32 cellular contexts compared by ENCODE assay signal in genomic region chr10:49562893-49563292, GRCh38. TPM values are rescaled to one million over a fixed set of nuclear protein-coding genes. Genes with fewer than 3 reads are reported as not detected.
DNase-seq lines count a peak whose midpoint lies in the region; ATAC-seq and TF ChIP-seq lines count a peak whose summit lies in the region.
"Had no signal": no experiment of that assay in that cellular context is flagged by ENCODE, and none has a peak within 500 bp of the region (broad histone marks: within the 10 kb centered on the region; RNA-seq: fewer than 3 reads in every experiment).

No MANE protein-coding gene starts in this region.

- no peaks in the 10 kb centered on the region for H3K79me2 ChIP-seq in ACC112 (ENCODE audit: control insufficient read depth, insufficient read depth, low read length, unreplicated experiment)

- H3K27me3 ChIP-seq in ACC112 (ENCODE audit: insufficient read depth, low read length) (no peaks in the 10 kb centered on the region), foreskin keratinocyte (no peaks in the 10 kb centered on the region)
- H3K27me3 ChIP-seq: BLaER1 treated with 17β-estradiol and CSF1 and Interleukin-3, amounts not matched to agents 10 nM and 100 nM; ovary; upper lobe of left lung had no signal

- H3K27ac ChIP-seq in ACC112 (ENCODE audit: low read depth, low read length): 0 out of 2 replicates have a peak overlapping the region, but pooled peaks have one; percentile 17
- H3K27ac ChIP-seq in foreskin keratinocyte: no peak overlapping the region
- H3K27ac ChIP-seq: BLaER1 treated with 17β-estradiol and CSF1 and Interleukin-3, amounts not matched to agents 10 nM and 100 nM; ovary; upper lobe of left lung had no signal

- H3K4me3 ChIP-seq in ACC112 (ENCODE audit: low read depth, low read length): no peak overlapping the region
- H3K4me3 ChIP-seq: BLaER1 treated with 17β-estradiol and CSF1 and Interleukin-3, amounts not matched to agents 10 nM and 100 nM; mucosa of descending colon; ovary; upper lobe of left lung had no signal

- no peak for TF ChIP-seq CTCF in foreskin keratinocyte (conservative IDR thresholded peaks at IDR 0.05)

- H3K36me3 ChIP-seq in ACC112 (ENCODE audit: insufficient read depth, low read length): no peaks in the 10 kb centered on the region
- H3K36me3 ChIP-seq: BLaER1 treated with 17β-estradiol and CSF1 and Interleukin-3, amounts not matched to agents 10 nM and 100 nM; ovary; upper lobe of left lung had no signal

- H2AFZ ChIP-seq in ACC112 (ENCODE audit: low read length, unreplicated experiment): no peak overlapping the region

- peak; percentile 61 for DNase-seq in GM03348 (ENCODE audit: low spot score)
- peak; percentile 68 for DNase-seq in amniotic epithelial cell (ENCODE audit: low read depth)
- no peak for DNase-seq in foreskin keratinocyte
- no peak for DNase-seq in NCI-H345 (lab: John Stamatoyannopoulos, UW)
- DNase-seq: activated B cell treated with CpG ODN at 0.5 μM for 24 hours; activated CD4-positive, alpha-beta T cell treated with anti-CD3 and anti-CD28 coated beads, Interleukin-2, amount 50 U/mL, for 1 hour; activated CD8-positive, alpha-beta memory T cell treated with anti-CD3 and anti-CD28 coated beads, Interleukin-2, amount 10 ng/mL, durations not matched to agents 7 days and 5 days; activated naive CD4-positive, alpha-beta T cell treated with Interleukin-2 at 50 U/mL for 16 hours; activated T-cell treated with anti-CD3 and anti-CD28 coated beads, Interleukin-2, amount 50 U/mL, for 48 hours; amygdala; dermis blood vessel endothelial cell; GF-D8; kidney; mucosa of descending colon; NCI-H1048; NCI-H1930; NCI-H69; ovary; small intestine; stimulated activated CD4-positive, alpha-beta T cell treated with anti-CD3 and anti-CD28 coated beads, Interleukin-2, amount 100 ng/mL, for 24 hours; substantia nigra; SW 1271; upper lobe of left lung had no signal

- H3K4me1 ChIP-seq in ACC112 (ENCODE audit: control insufficient read depth, insufficient read depth, low read length, unreplicated experiment) (peaks cover 22% of the 10 kb centered on the region), foreskin keratinocyte (no peaks in the 10 kb centered on the region)
- H3K4me1 ChIP-seq: BLaER1 treated with 17β-estradiol and CSF1 and Interleukin-3, amounts not matched to agents 10 nM and 100 nM; upper lobe of left lung had no signal

- ATAC-seq in foreskin keratinocyte (peak; percentile 44), HG02623 (IDR thresholded peaks at IDR 0.05; ENCODE audit: unreplicated experiment) (no peak), GM18517 (IDR thresholded peaks at IDR 0.05; ENCODE audit: unreplicated experiment) (no peak), GM18511 (IDR thresholded peaks at IDR 0.05; ENCODE audit: unreplicated experiment) (no peak)
- ATAC-seq: activated CD8-positive, alpha-beta memory T cell treated with anti-CD3 and anti-CD28 coated beads, Interleukin-2, amount 10 ng/mL, durations not matched to agents 7 days and 5 days; mucosa of descending colon had no signal

RNA-seq across cellular contexts. Expression of gene ERCC6, which starts 24.0 kb away (rescaled TPM):
- 43.1 and 46.6 TPM in 2 replicates for total RNA-seq in foreskin keratinocyte
- polyA plus RNA-seq in foreskin keratinocyte: 14.4 TPM in 2 replicates

RNA-seq across cellular contexts. Expression of gene SLC18A3, which starts 47.2 kb away (rescaled TPM):
- total RNA-seq in foreskin keratinocyte: not detected in 2 replicates
- not detected in 2 replicates for polyA plus RNA-seq in foreskin keratinocyte
- total RNA-seq: activated B cell treated with CpG ODN at 0.5 μM for 24 hours; activated CD8-positive, alpha-beta memory T cell treated with anti-CD3 and anti-CD28 coated beads, Interleukin-2, amount 10 ng/mL, durations not matched to agents 7 days and 5 days; dermis blood vessel endothelial cell; fibroblast of lung; kidney; LHCN-M2; lower leg skin; ovary; upper lobe of left lung had no signal
- polyA plus RNA-seq: fibroblast of lung, ovary had no signal

RNA-seq across cellular contexts. Expression of gene CHAT, which starts 50.9 kb away (rescaled TPM):
- not detected in 2 replicates for total RNA-seq in foreskin keratinocyte
- polyA plus RNA-seq in foreskin keratinocyte: not detected in 2 replicates
- total RNA-seq: activated B cell treated with CpG ODN at 0.5 μM for 24 hours; activated CD8-positive, alpha-beta memory T cell treated with anti-CD3 and anti-CD28 coated beads, Interleukin-2, amount 10 ng/mL, durations not matched to agents 7 days and 5 days; dermis blood vessel endothelial cell; fibroblast of lung; kidney; LHCN-M2; lower leg skin; ovary; renal cortical epithelial cell; upper lobe of left lung had no signal
- polyA plus RNA-seq: fibroblast of lung, ovary had no signal

Comparison
In these comparisons a context has a peak if more than half of its experiments do, and no peak if none do; other contexts are left out.
1. DNase-seq: peak in GM03348 (single experiment) and amniotic epithelial cell (single experiment); none in foreskin keratinocyte (0 of 2) and NCI-H345 (single experiment).